Comparison of ENCODE assay signal across 1 cellular context in the genomic region with DNA sequence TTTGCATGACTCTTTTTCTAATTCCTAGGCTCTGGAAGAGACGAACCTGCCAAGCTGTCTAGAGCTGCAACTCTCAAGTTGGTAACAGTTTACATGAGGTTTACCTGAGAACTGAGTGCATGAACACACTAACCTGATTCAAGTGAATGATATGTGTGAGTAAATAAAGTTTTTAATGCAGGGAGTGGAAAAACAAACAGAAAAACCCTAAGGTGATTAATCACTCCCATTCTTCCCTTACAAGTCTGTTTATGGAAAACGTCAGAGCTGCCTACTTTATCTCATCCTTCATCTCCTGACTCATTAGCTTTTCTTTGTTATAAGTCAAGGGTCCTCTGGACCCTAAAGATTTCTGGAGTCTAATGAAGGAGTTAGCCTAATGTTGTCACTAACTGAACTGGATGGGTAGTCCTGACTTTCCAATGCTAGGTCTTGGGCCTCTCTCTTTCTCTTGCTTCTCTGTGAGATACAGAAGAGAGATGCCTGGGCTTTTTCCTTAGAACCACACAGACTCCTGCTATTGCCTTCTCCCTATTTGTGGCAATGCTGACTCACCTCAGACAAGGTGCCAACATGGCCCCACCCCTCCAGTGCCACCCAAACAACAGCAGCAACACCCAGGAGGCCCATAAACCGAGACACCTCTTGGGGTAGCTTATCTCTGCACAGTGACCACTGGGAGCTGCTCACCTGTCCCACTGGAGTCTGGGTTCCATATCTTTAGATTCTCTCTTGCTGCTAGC.
TF ChIP-seq lines count a peak whose summit lies in the region.

No MANE protein-coding gene starts in this region.

TF ChIP-seq in IMR-90, 13 proteins besides CTCF, POLR2A, EP300 and RAD21:
- TF ChIP-seq MXI1 (IDR thresholded peaks at IDR 0.05; ENCODE audit: borderline replicate concordance, low read depth, low read length) (no peak), CHD1 (IDR thresholded peaks at IDR 0.05; ENCODE audit: low read depth, low read length) (no peak), MAZ (IDR thresholded peaks at IDR 0.05; ENCODE audit: borderline replicate concordance, low read depth, low read length) (no peak), CEBPB (IDR thresholded peaks at IDR 0.05; ENCODE audit: low read depth, low read length) (no peak), SMC3 (IDR thresholded peaks at IDR 0.05; ENCODE audit: low read depth, low read length) (no peak), FOS (IDR thresholded peaks at IDR 0.05; ENCODE audit: low read depth, low read length) (no peak), BHLHE40 (IDR thresholded peaks at IDR 0.05; ENCODE audit: low read depth, low read length) (no peak), MAFK (IDR thresholded peaks at IDR 0.05; ENCODE audit: low read depth, low read length) (no peak), RCOR1 (IDR thresholded peaks at IDR 0.05; ENCODE audit: insufficient replicate concordance, low read length) (no peak), RFX5 (IDR thresholded peaks at IDR 0.05; ENCODE audit: low read depth, low read length) (no peak), NFE2L2 (IDR thresholded peaks at IDR 0.05; ENCODE audit: low read depth, low read length) (no peak)
- TF ChIP-seq, protein P1, sequence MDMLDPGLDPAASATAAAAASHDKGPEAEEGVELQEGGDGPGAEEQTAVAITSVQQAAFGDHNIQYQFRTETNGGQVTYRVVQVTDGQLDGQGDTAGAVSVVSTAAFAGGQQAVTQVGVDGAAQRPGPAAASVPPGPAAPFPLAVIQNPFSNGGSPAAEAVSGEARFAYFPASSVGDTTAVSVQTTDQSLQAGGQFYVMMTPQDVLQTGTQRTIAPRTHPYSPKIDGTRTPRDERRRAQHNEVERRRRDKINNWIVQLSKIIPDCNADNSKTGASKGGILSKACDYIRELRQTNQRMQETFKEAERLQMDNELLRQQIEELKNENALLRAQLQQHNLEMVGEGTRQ (IDR thresholded peaks at IDR 0.05; ENCODE audit: low read depth, low read length) = no peak
- TF ChIP-seq, protein P2, sequence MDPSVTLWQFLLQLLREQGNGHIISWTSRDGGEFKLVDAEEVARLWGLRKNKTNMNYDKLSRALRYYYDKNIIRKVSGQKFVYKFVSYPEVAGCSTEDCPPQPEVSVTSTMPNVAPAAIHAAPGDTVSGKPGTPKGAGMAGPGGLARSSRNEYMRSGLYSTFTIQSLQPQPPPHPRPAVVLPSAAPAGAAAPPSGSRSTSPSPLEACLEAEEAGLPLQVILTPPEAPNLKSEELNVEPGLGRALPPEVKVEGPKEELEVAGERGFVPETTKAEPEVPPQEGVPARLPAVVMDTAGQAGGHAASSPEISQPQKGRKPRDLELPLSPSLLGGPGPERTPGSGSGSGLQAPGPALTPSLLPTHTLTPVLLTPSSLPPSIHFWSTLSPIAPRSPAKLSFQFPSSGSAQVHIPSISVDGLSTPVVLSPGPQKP (IDR thresholded peaks at IDR 0.05; ENCODE audit: borderline replicate concordance, low read depth, low read length) = no peak
